14 cellular contexts compared by ENCODE assay signal in genomic region chr19:50870417-50871089, GRCh38. TPM values are rescaled to one million over a fixed set of nuclear protein-coding genes. Genes with fewer than 3 reads are reported as not detected.
DNase-seq lines count a peak whose midpoint lies in the region; ATAC-seq and TF ChIP-seq lines count a peak whose summit lies in the region.
"Had no signal": no experiment of that assay in that cellular context is flagged by ENCODE, and none has a peak within 500 bp of the region (broad histone marks: within the 10 kb centered on the region; RNA-seq: fewer than 3 reads in every experiment).

No MANE protein-coding gene starts in this region.

- intact Hi-C loops in body of pancreas (cut with DNase I): no loop called here

- H3K4me3 Mint-ChIP-seq in activated CD4-positive, alpha-beta T cell treated with anti-CD3 and anti-CD28 coated beads, Interleukin-2, amount 10 ng/mL, durations not matched to agents 7 days and 5 days: no peak overlapping the region

- no peaks in the 10 kb centered on the region for H3K27me3 ChIP-seq in body of pancreas
- peaks cover 6% of the 10 kb centered on the region for H3K27me3 ChIP-seq in effector memory CD4-positive, alpha-beta T cell (replicated peaks; ENCODE audit: control insufficient read depth, insufficient read depth, low read length, poor library complexity, severe bottlenecking)

- no peaks in the 10 kb centered on the region for H3K9me3 Mint-ChIP-seq in activated CD4-positive, alpha-beta T cell treated with anti-CD3 and anti-CD28 coated beads, Interleukin-2, amount 10 ng/mL, durations not matched to agents 7 days and 5 days

- TF ChIP-seq CTCF in body of pancreas (IDR thresholded peaks at IDR 0.05): peak; percentile 22 to 74 (median 36)

- H3K4me1 ChIP-seq in body of pancreas: no peaks in the 10 kb centered on the region
- no peaks in the 10 kb centered on the region for H3K4me1 ChIP-seq in effector memory CD4-positive, alpha-beta T cell (ENCODE audit: control insufficient read depth, insufficient read depth, low read length, poor library complexity, severe bottlenecking)
- H3K4me1 ChIP-seq: stomach had no signal

- H3K27me3 Mint-ChIP-seq in activated CD4-positive, alpha-beta T cell treated with anti-CD3 and anti-CD28 coated beads, Interleukin-2, amount 10 ng/mL, durations not matched to agents 7 days and 5 days: peaks cover 24% of the 10 kb centered on the region

- H3K27ac ChIP-seq in body of pancreas: no peak overlapping the region
- H3K27ac ChIP-seq in effector memory CD4-positive, alpha-beta T cell (ENCODE audit: insufficient read depth, low read length, poor library complexity, severe bottlenecking): no peak overlapping the region
- H3K27ac ChIP-seq: HL-60, stomach had no signal

- no peaks in the 10 kb centered on the region for H3K4me1 Mint-ChIP-seq in activated CD4-positive, alpha-beta T cell treated with anti-CD3 and anti-CD28 coated beads, Interleukin-2, amount 10 ng/mL, durations not matched to agents 7 days and 5 days

- peak; percentile 71 for ATAC-seq in body of pancreas
- no peak for ATAC-seq in HG03565 (IDR thresholded peaks at IDR 0.05; ENCODE audit: unreplicated experiment)
- ATAC-seq: left lobe of liver had no signal

- H3K36me3 ChIP-seq in body of pancreas (replicated peaks in 1 of 2; ENCODE audit: insufficient read depth in 1 of 2, low read depth in 2 of 2): no peaks in the 10 kb centered on the region
- no peaks in the 10 kb centered on the region for H3K36me3 ChIP-seq in effector memory CD4-positive, alpha-beta T cell (ENCODE audit: control insufficient read depth, insufficient read depth, low read length)
- H3K36me3 ChIP-seq: stomach had no signal

- H3K4me3 ChIP-seq in body of pancreas: no peak overlapping the region
- H3K4me3 ChIP-seq in effector memory CD4-positive, alpha-beta T cell (ENCODE audit: insufficient read depth, low read depth, low read length, poor library complexity, severe bottlenecking): no peak overlapping the region
- H3K4me3 ChIP-seq: stomach had no signal

- TF ChIP-seq POLR2A in body of pancreas (IDR thresholded peaks at IDR 0.05): no peak

- H3K9me3 ChIP-seq in body of pancreas: no peaks in the 10 kb centered on the region
- H3K9me3 ChIP-seq in effector memory CD4-positive, alpha-beta T cell (ENCODE audit: control insufficient read depth, low read length): no peaks in the 10 kb centered on the region
- H3K9me3 ChIP-seq: stomach had no signal

- POLR2A ChIA-PET in activated CD4-positive, alpha-beta T cell treated with anti-CD3 and anti-CD28 coated beads, Interleukin-2, amount 10 ng/mL, durations not matched to agents 7 days and 5 days (lab: Charles Lee): no interaction called here

- CTCF ChIA-PET in activated CD4-positive, alpha-beta T cell treated with anti-CD3 and anti-CD28 coated beads, Interleukin-2, amount 10 ng/mL, durations not matched to agents 7 days and 5 days (lab: Charles Lee): no interaction called here

- H3K36me3 Mint-ChIP-seq in activated CD4-positive, alpha-beta T cell treated with anti-CD3 and anti-CD28 coated beads, Interleukin-2, amount 10 ng/mL, durations not matched to agents 7 days and 5 days (ENCODE audit: low read depth): no peaks in the 10 kb centered on the region

- 59 to 64% methylated on average over 6 to 26 of the region's 26 CpGs for WGBS in body of pancreas, 2 donors

- no peak overlapping the region for H3K27ac Mint-ChIP-seq in activated CD4-positive, alpha-beta T cell treated with anti-CD3 and anti-CD28 coated beads, Interleukin-2, amount 10 ng/mL, durations not matched to agents 7 days and 5 days

- DNase-seq in activated CD4-positive, alpha-beta T cell treated with anti-CD3 and anti-CD28 coated beads for 48 hours: peak; percentile 64
- no peak for DNase-seq in activated CD4-positive, alpha-beta T cell treated with anti-CD3 and anti-CD28 coated beads, Interleukin-2, amount 10 ng/mL, durations not matched to agents 7 days and 5 days
- peak; percentile 64 for DNase-seq in NCI-H526 treated with DMSO at 0.1 percent for 48 hours (lab: John Stamatoyannopoulos, UW)
- peak; percentile 31 to 74 (median 58) for DNase-seq in body of pancreas
- peak in 2 of 3 donors; percentile 13 to 41 for DNase-seq in stimulated activated CD4-positive, alpha-beta T cell treated with anti-CD3 and anti-CD28 coated beads, TNF-alpha, amount 100 ng/mL, for 48 hours (ENCODE audit: low read depth in 3 of 3)
- no peak for DNase-seq in NCI-H226
- no peak for DNase-seq in effector memory CD4-positive, alpha-beta T cell
- DNase-seq: ACHN, DMS153, NCI-H1048, stomach had no signal

RNA-seq across cellular contexts. Expression of gene KLK2, which starts 2.7 kb away (rescaled TPM):
- not detected for total RNA-seq in activated CD4-positive, alpha-beta T cell treated with anti-CD3 and anti-CD28 coated beads, Interleukin-2, amount 10 ng/mL, durations not matched to agents 7 days and 5 days
- not detected for total RNA-seq in body of pancreas
- total RNA-seq: left lobe of liver had no signal

RNA-seq across cellular contexts. Expression of gene KLK3, which starts 15.8 kb away (rescaled TPM):
- total RNA-seq in activated CD4-positive, alpha-beta T cell treated with anti-CD3 and anti-CD28 coated beads, Interleukin-2, amount 10 ng/mL, durations not matched to agents 7 days and 5 days: not detected
- not detected for total RNA-seq in body of pancreas
- total RNA-seq: left lobe of liver had no signal

RNA-seq across cellular contexts. Expression of gene KLK15, which starts 37.2 kb away (rescaled TPM):
- not detected for total RNA-seq in activated CD4-positive, alpha-beta T cell treated with anti-CD3 and anti-CD28 coated beads, Interleukin-2, amount 10 ng/mL, durations not matched to agents 7 days and 5 days
- not detected for total RNA-seq in body of pancreas
- total RNA-seq: left lobe of liver, stomach had no signal

RNA-seq across cellular contexts. Expression of gene KLK4, which starts 40.6 kb away (rescaled TPM):
- not detected for total RNA-seq in activated CD4-positive, alpha-beta T cell treated with anti-CD3 and anti-CD28 coated beads, Interleukin-2, amount 10 ng/mL, durations not matched to agents 7 days and 5 days
- total RNA-seq in body of pancreas: not detected
- total RNA-seq: left lobe of liver, stomach had no signal

RNA-seq across cellular contexts. Expression of gene KLK1, which starts 47.0 kb away (rescaled TPM):
- total RNA-seq in activated CD4-positive, alpha-beta T cell treated with anti-CD3 and anti-CD28 coated beads, Interleukin-2, amount 10 ng/mL, durations not matched to agents 7 days and 5 days: 1 to 10 TPM in 1 of 2 experiments, under 1 TPM in 1; 0.75 to 1.1 TPM
- 100 to 1,000 TPM; 937 to 947 TPM for total RNA-seq in body of pancreas

Comparison
In these comparisons a context has a peak if more than half of its experiments do, and no peak if none do; other contexts are left out.
1. DNase-seq: peak in activated CD4-positive, alpha-beta T cell treated with anti-CD3 and anti-CD28 coated beads for 48 hours (single experiment), NCI-H526 treated with DMSO at 0.1 percent for 48 hours (single experiment), body of pancreas (4 of 4) and stimulated activated CD4-positive, alpha-beta T cell treated with anti-CD3 and anti-CD28 coated beads, TNF-alpha, amount 100 ng/mL, for 48 hours (2 of 3); none in activated CD4-positive, alpha-beta T cell treated with anti-CD3 and anti-CD28 coated beads, Interleukin-2, amount 10 ng/mL, durations not matched to agents 7 days and 5 days (single experiment), NCI-H226 (single experiment) and effector memory CD4-positive, alpha-beta T cell (0 of 3).